9 cellular contexts compared by ENCODE assay signal in genomic region chr1:155062702-155063411, GRCh38. TPM values are rescaled to one million over a fixed set of nuclear protein-coding genes. Genes with fewer than 3 reads are reported as not detected.
A peak's percentile ranks its signal among the peaks of the same experiment; 100 is the strongest.
DNase-seq lines count a peak whose midpoint lies in the region; ATAC-seq and TF ChIP-seq lines count a peak whose summit lies in the region.
"Had no signal": no experiment of that assay in that cellular context is flagged by ENCODE, and none has a peak within 500 bp of the region (broad histone marks: within the 10 kb centered on the region; RNA-seq: fewer than 3 reads in every experiment).

No MANE protein-coding gene starts in this region.

- H3K4me1 Mint-ChIP-seq in activated T-helper 17 cell treated with anti-CD3 and anti-CD28 coated beads, Interleukin-2, amount 50 U/mL, for 72 hours = peaks cover 17% of the 10 kb centered on the region

- no peaks in the 10 kb centered on the region for H3K9me3 Mint-ChIP-seq in activated T-helper 17 cell treated with anti-CD3 and anti-CD28 coated beads, Interleukin-2, amount 50 U/mL, for 72 hours

- H3K27me3 Mint-ChIP-seq in activated T-helper 17 cell treated with anti-CD3 and anti-CD28 coated beads, Interleukin-2, amount 50 U/mL, for 72 hours = no peaks in the 10 kb centered on the region

- TF ChIP-seq CTCF in retinal pigment epithelial cell (conservative IDR thresholded peaks at IDR 0.05; ENCODE audit: low read depth, low read length) = peak; percentile 86

- peak overlapping the region; percentile 82 for H3K4me3 Mint-ChIP-seq in activated T-helper 17 cell treated with anti-CD3 and anti-CD28 coated beads, Interleukin-2, amount 50 U/mL, for 72 hours

- peak overlapping the region; percentile 32 for H3K27ac Mint-ChIP-seq in activated T-helper 17 cell treated with anti-CD3 and anti-CD28 coated beads, Interleukin-2, amount 50 U/mL, for 72 hours

- peaks cover 22% of the 10 kb centered on the region for H3K36me3 Mint-ChIP-seq in activated T-helper 17 cell treated with anti-CD3 and anti-CD28 coated beads, Interleukin-2, amount 50 U/mL, for 72 hours (ENCODE audit: low read depth)

- H3K4me3 ChIP-seq in retinal pigment epithelial cell (ENCODE audit: low read length) = peak overlapping the region; percentile 85

- ATAC-seq in GM18868 (IDR thresholded peaks at IDR 0.05; ENCODE audit: unreplicated experiment) (peak; percentile 35), HG02571 (IDR thresholded peaks at IDR 0.05; ENCODE audit: unreplicated experiment) (no peak), GM21367 (IDR thresholded peaks at IDR 0.05; ENCODE audit: unreplicated experiment) (no peak)
- peak; percentile 29 for ATAC-seq in activated T-helper 17 cell treated with anti-CD3 and anti-CD28 coated beads, Interleukin-2, amount 50 U/mL, for 72 hours (replicated peaks)

- DNase-seq in AG08395 (ENCODE audit: low spot score) (peak; percentile 53), NOMO-1 (lab: John Stamatoyannopoulos, UW; ENCODE audit: unreplicated experiment in 2 of 2) (peak; percentile 36 to 37), germinal center (ENCODE audit: low spot score) (peak; percentile 79), retinal pigment epithelial cell (ENCODE audit: low read depth) (no peak)

RNA-seq across cellular contexts. Expression of gene EFNA4, which starts 0.7 kb away (rescaled TPM):
- 1 to 10 TPM; 4.6 to 7.0 TPM for total RNA-seq in activated T-helper 17 cell treated with anti-CD3 and anti-CD28 coated beads, Interleukin-2, amount 50 U/mL, for 72 hours

RNA-seq across cellular contexts. Expression of gene ADAM15, which starts 11.7 kb away (rescaled TPM):
- total RNA-seq in activated T-helper 17 cell treated with anti-CD3 and anti-CD28 coated beads, Interleukin-2, amount 50 U/mL, for 72 hours = 10 to 100 TPM; 53.2 to 86.6 TPM

RNA-seq across cellular contexts. Expression of gene EFNA3, which starts 15.8 kb away (rescaled TPM):
- 10 to 100 TPM in 1 of 2 donors, 1 to 10 TPM in 1; 4.1 to 10.8 TPM for total RNA-seq in activated T-helper 17 cell treated with anti-CD3 and anti-CD28 coated beads, Interleukin-2, amount 50 U/mL, for 72 hours

RNA-seq across cellular contexts. Expression of gene DCST1, which starts 29.2 kb away (rescaled TPM):
- total RNA-seq in activated T-helper 17 cell treated with anti-CD3 and anti-CD28 coated beads, Interleukin-2, amount 50 U/mL, for 72 hours = not detected

RNA-seq across cellular contexts. Expression of gene DCST2, which starts 29.3 kb away (rescaled TPM):
- total RNA-seq in activated T-helper 17 cell treated with anti-CD3 and anti-CD28 coated beads, Interleukin-2, amount 50 U/mL, for 72 hours = 1 to 10 TPM in 1 of 2 donors, under 1 TPM in 1; 0.67 to 2.2 TPM
- total RNA-seq: temporal lobe had no signal

Comparison
In these comparisons a context has a peak if more than half of its experiments do, and no peak if none do; other contexts are left out.
1. ATAC-seq: peak in GM18868 (single experiment) and activated T-helper 17 cell treated with anti-CD3 and anti-CD28 coated beads, Interleukin-2, amount 50 U/mL, for 72 hours (single experiment); none in HG02571 (single experiment) and GM21367 (single experiment).